21 cellular contexts compared by ENCODE assay signal in the genomic region with DNA sequence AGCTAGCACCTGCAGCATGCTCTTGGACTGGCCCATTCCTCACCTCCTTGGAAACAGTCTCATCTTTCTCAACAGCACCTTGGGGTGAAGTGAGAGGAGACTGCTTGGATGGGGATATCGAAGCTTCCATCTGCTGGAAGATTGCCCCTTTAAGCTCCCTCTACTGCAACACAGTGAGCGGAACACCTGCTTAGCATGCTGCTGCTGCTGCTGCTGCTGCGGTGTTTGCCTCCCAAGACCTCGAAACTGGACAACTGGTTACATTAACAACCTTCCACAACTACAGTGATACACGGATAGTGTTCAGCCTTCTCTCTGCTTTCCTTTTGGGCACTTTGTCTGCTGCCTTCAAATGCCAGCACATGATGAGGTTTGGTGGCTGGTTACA.
A peak's percentile ranks its signal among the peaks of the same experiment; 100 is the strongest.
DNase-seq lines count a peak whose midpoint lies in the region; ATAC-seq and TF ChIP-seq lines count a peak whose summit lies in the region.
"Had no signal": no experiment of that assay in that cellular context is flagged by ENCODE, and none has a peak within 500 bp of the region (broad histone marks: within the 10 kb centered on the region; RNA-seq: fewer than 3 reads in every experiment).

No MANE protein-coding gene starts in this region.

- no peak overlapping the region for H3K4me3 ChIP-seq in dorsolateral prefrontal cortex
- no peak overlapping the region for H3K4me3 ChIP-seq in upper lobe of right lung

- H3K9me3 Mint-ChIP-seq in natural killer cell treated with Interleukin-12 subunit alpha and Interleukin-12 subunit beta and Interleukin-15 and Interleukin-18, amount 100 ng/mL, for 72 hours: no peaks in the 10 kb centered on the region
- H3K9me3 Mint-ChIP-seq in natural killer cell (peaks cover 0 to 2% of the 10 kb centered on the region in 2 donors), nephron (no peaks in the 10 kb centered on the region), progenitor cell of endocrine pancreas (ENCODE audit: low read depth) (peaks cover 4% of the 10 kb centered on the region)

- DNase-seq in natural killer cell treated with Interleukin-12 subunit alpha and Interleukin-12 subunit beta and Interleukin-15 and Interleukin-18, amount 100 ng/mL, for 72 hours (ENCODE audit: low spot score): peak; percentile 47
- DNase-seq in natural killer cell: no peak
- DNase-seq in dorsolateral prefrontal cortex: no peak
- DNase-seq in upper lobe of right lung: peak; percentile 35
- no peak for DNase-seq in progenitor cell of endocrine pancreas (ENCODE audit: low spot score, unreplicated experiment)
- no peak for DNase-seq in HUDEP-2 (lab: John Stamatoyannopoulos, UW; ENCODE audit: unreplicated experiment in 76 of 76)
- DNase-seq in dermis blood vessel endothelial cell: no peak
- DNase-seq: AML-193, DMS53, GDM1, KBM-7, MM.1S, NCI-H1048, NCI-H1436, NCI-H1930, NCI-H524 treated with DMSO at 0.1 percent for 48 hours, NCI-H82, OCI-M1 had no signal

- no peak for ATAC-seq in natural killer cell treated with Interleukin-12 subunit alpha and Interleukin-12 subunit beta and Interleukin-15 and Interleukin-18, amount 100 ng/mL, for 72 hours
- ATAC-seq in natural killer cell: no peak
- ATAC-seq in upper lobe of right lung: no peak
- ATAC-seq: HepG2 had no signal

- no peaks in the 10 kb centered on the region for H3K4me1 Mint-ChIP-seq in natural killer cell treated with Interleukin-12 subunit alpha and Interleukin-12 subunit beta and Interleukin-15 and Interleukin-18, amount 100 ng/mL, for 72 hours (ENCODE audit: low read depth in 2 of 2)
- H3K4me1 Mint-ChIP-seq in natural killer cell: no peaks in the 10 kb centered on the region
- H3K4me1 Mint-ChIP-seq in nephron: peaks cover 43% of the 10 kb centered on the region
- H3K4me1 Mint-ChIP-seq in progenitor cell of endocrine pancreas (ENCODE audit: low read depth): peaks cover 10% of the 10 kb centered on the region
- H3K4me1 Mint-ChIP-seq: CD14-positive monocyte had no signal

- no peaks in the 10 kb centered on the region for H3K4me1 ChIP-seq in upper lobe of right lung

- H3K27ac ChIP-seq in dorsolateral prefrontal cortex (peak overlapping the region in 57 of 59 donors; percentile 6 to 96 (median 84)), upper lobe of right lung (no peak overlapping the region)

- no peak overlapping the region for H3K4me3 Mint-ChIP-seq in natural killer cell treated with Interleukin-12 subunit alpha and Interleukin-12 subunit beta and Interleukin-15 and Interleukin-18, amount 100 ng/mL, for 72 hours
- H3K4me3 Mint-ChIP-seq in natural killer cell: no peak overlapping the region
- no peak overlapping the region for H3K4me3 Mint-ChIP-seq in nephron
- H3K4me3 Mint-ChIP-seq in progenitor cell of endocrine pancreas (ENCODE audit: low read depth): no peak overlapping the region

- no peaks in the 10 kb centered on the region for H3K36me3 ChIP-seq in upper lobe of right lung

- no peaks in the 10 kb centered on the region for H3K36me3 Mint-ChIP-seq in natural killer cell treated with Interleukin-12 subunit alpha and Interleukin-12 subunit beta and Interleukin-15 and Interleukin-18, amount 100 ng/mL, for 72 hours
- H3K36me3 Mint-ChIP-seq in natural killer cell (no peaks in the 10 kb centered on the region), nephron (ENCODE audit: low read depth) (no peaks in the 10 kb centered on the region), progenitor cell of endocrine pancreas (ENCODE audit: insufficient read depth) (peaks cover 1% of the 10 kb centered on the region)
- H3K36me3 Mint-ChIP-seq: CD14-positive monocyte had no signal

- peaks cover 0 to 6% of the 10 kb centered on the region in 2 donors for H3K27me3 Mint-ChIP-seq in natural killer cell treated with Interleukin-12 subunit alpha and Interleukin-12 subunit beta and Interleukin-15 and Interleukin-18, amount 100 ng/mL, for 72 hours
- H3K27me3 Mint-ChIP-seq in natural killer cell (ENCODE audit: low read depth in 2 of 2): peaks cover 4 to 22% of the 10 kb centered on the region in 2 donors
- no peaks in the 10 kb centered on the region for H3K27me3 Mint-ChIP-seq in nephron (ENCODE audit: low read depth)
- H3K27me3 Mint-ChIP-seq in progenitor cell of endocrine pancreas: peaks cover 42% of the 10 kb centered on the region

- H3K9me3 ChIP-seq in upper lobe of right lung: no peaks in the 10 kb centered on the region

- peaks cover 0 to 3% (median 0%) of the 10 kb centered on the region in 45 donors for H3K27me3 ChIP-seq in dorsolateral prefrontal cortex
- no peaks in the 10 kb centered on the region for H3K27me3 ChIP-seq in upper lobe of right lung

- no peak for TF ChIP-seq CTCF in natural killer cell (IDR thresholded peaks at IDR 0.05)
- TF ChIP-seq CTCF in dorsolateral prefrontal cortex (IDR thresholded peaks at IDR 0.05 in 54 of 56, conservative IDR thresholded peaks at IDR 0.05 in 2 of 56; ENCODE audit: low read depth in 1 of 56, partially characterized antibody in 56 of 56): no peak
- TF ChIP-seq CTCF in nephron (IDR thresholded peaks at IDR 0.05; ENCODE audit: unreplicated experiment in 3 of 3): no peak
- no peak for TF ChIP-seq CTCF in upper lobe of right lung (IDR thresholded peaks at IDR 0.05)
- TF ChIP-seq CTCF in progenitor cell of endocrine pancreas (IDR thresholded peaks at IDR 0.05; ENCODE audit: unreplicated experiment): no peak

- intact Hi-C loops in natural killer cell (cut with micrococcal nuclease) (no loop called here), dorsolateral prefrontal cortex (cut with DNase I) (no loop called here), upper lobe of right lung (cut with DNase I) (no loop called here)

- no peak overlapping the region for H3K27ac Mint-ChIP-seq in natural killer cell treated with Interleukin-12 subunit alpha and Interleukin-12 subunit beta and Interleukin-15 and Interleukin-18, amount 100 ng/mL, for 72 hours
- H3K27ac Mint-ChIP-seq in natural killer cell (no peak overlapping the region), nephron (peak overlapping the region in 2 of 3 experiments; percentile 54 to 65), progenitor cell of endocrine pancreas (no peak overlapping the region)
- H3K27ac Mint-ChIP-seq: CD14-positive monocyte had no signal

Comparison
In these comparisons a context has a peak if more than half of its experiments do, and no peak if none do; other contexts are left out.
1. DNase-seq: peak in natural killer cell treated with Interleukin-12 subunit alpha and Interleukin-12 subunit beta and Interleukin-15 and Interleukin-18, amount 100 ng/mL, for 72 hours (single experiment) and upper lobe of right lung (single experiment); none in natural killer cell (single experiment), dorsolateral prefrontal cortex (0 of 10), progenitor cell of endocrine pancreas (single experiment), HUDEP-2 (0 of 76) and dermis blood vessel endothelial cell (single experiment).
2. H3K27ac Mint-ChIP-seq: peak in nephron (2 of 3); none in natural killer cell treated with Interleukin-12 subunit alpha and Interleukin-12 subunit beta and Interleukin-15 and Interleukin-18, amount 100 ng/mL, for 72 hours (0 of 2), natural killer cell (0 of 2) and progenitor cell of endocrine pancreas (single experiment).